Comparison of ENCODE assay signal across 1 cellular context in the genomic region with DNA sequence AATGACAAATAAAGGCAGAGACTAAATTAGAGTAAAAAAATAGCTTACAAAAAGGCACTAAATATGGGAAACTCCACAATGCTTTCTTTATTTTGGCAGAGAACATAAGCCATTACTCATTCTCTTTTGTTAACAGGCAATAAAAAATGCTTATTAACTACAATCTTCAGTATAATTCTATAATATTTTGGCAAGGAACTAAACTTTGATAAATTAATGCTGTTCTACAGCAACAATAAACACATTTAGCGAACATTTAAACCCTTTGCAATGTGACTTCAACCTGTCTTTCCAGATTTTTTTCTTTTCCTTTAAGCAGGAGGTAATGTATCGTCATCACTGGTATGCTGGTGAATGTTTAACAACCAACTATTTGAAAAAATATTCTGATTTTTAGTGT.
TF ChIP-seq lines count a peak whose summit lies in the region.

No MANE protein-coding gene starts in this region.

TF ChIP-seq in endothelial cell of umbilical vein, 7 proteins besides CTCF, POLR2A, EP300 and RAD21:
- TF ChIP-seq FOS (IDR thresholded peaks at IDR 0.05; ENCODE audit: borderline replicate concordance, insufficient read depth, low read length) (no peak), MYC (IDR thresholded peaks at IDR 0.05; ENCODE audit: low read depth, low read length) (no peak), EZH2 (IDR thresholded peaks at IDR 0.05; ENCODE audit: borderline replicate concordance, low read depth, low read length, severe bottlenecking) (no peak)
- TF ChIP-seq, protein P1, sequence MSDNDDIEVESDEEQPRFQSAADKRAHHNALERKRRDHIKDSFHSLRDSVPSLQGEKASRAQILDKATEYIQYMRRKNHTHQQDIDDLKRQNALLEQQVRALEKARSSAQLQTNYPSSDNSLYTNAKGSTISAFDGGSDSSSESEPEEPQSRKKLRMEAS (IDR thresholded peaks at IDR 0.05; ENCODE audit: insufficient read depth, insufficient read length), result no peak
